Comparison of ENCODE assay signal across 15 cellular contexts in genomic region chr7:158098125-158099030, GRCh38.
A peak's percentile ranks its signal among the peaks of the same experiment; 100 is the strongest.
DNase-seq lines count a peak whose midpoint lies in the region; ATAC-seq and TF ChIP-seq lines count a peak whose summit lies in the region.
"Had no signal": no experiment of that assay in that cellular context is flagged by ENCODE, and none has a peak within 500 bp of the region (broad histone marks: within the 10 kb centered on the region; RNA-seq: fewer than 3 reads in every experiment).

No MANE protein-coding gene starts in this region.

- no peaks in the 10 kb centered on the region for H3K79me2 ChIP-seq in neural cell (replicated peaks; ENCODE audit: insufficient read depth, low read length)

- H3K27me3 Mint-ChIP-seq in chondrocyte (ENCODE audit: low read depth): no peaks in the 10 kb centered on the region
- H3K27me3 Mint-ChIP-seq in type B pancreatic cell: peaks cover 20% of the 10 kb centered on the region
- no peaks in the 10 kb centered on the region for H3K27me3 Mint-ChIP-seq in activated T-helper 1 cell treated with anti-CD3 and anti-CD28 coated beads, Interleukin-12 subunit alpha, Interleukin-12 subunit beta, Interleukin-2, Interleukin-4 antibody, amounts not matched to agents 30 ng/mL and 10 ng/mL and 1 ng/mL, durations not matched to agents 14 hours and 24 hours and 36 hours (ENCODE audit: insufficient read depth)

- intact Hi-C loops in activated T-helper 1 cell treated with anti-CD3 and anti-CD28 coated beads, Interleukin-12 subunit alpha, Interleukin-12 subunit beta, Interleukin-2, Interleukin-4 antibody, amounts not matched to agents 30 ng/mL and 10 ng/mL and 1 ng/mL, durations not matched to agents 14 hours and 24 hours and 36 hours (cut with micrococcal nuclease): no loop called here

- H3K9me3 ChIP-seq in HEK293 (ENCODE audit: control insufficient read depth, insufficient read depth, low read depth, low read length): no peaks in the 10 kb centered on the region
- H3K9me3 ChIP-seq in neural cell (ENCODE audit: low read length): no peaks in the 10 kb centered on the region
- H3K9me3 ChIP-seq: BE2C had no signal

- H3K36me3 Mint-ChIP-seq in chondrocyte (ENCODE audit: low read depth) (peaks cover 2% of the 10 kb centered on the region), type B pancreatic cell (no peaks in the 10 kb centered on the region)
- no peaks in the 10 kb centered on the region for H3K36me3 Mint-ChIP-seq in activated T-helper 1 cell treated with anti-CD3 and anti-CD28 coated beads, Interleukin-12 subunit alpha, Interleukin-12 subunit beta, Interleukin-2, Interleukin-4 antibody, amounts not matched to agents 30 ng/mL and 10 ng/mL and 1 ng/mL, durations not matched to agents 14 hours and 24 hours and 36 hours (ENCODE audit: low read depth)

- H2AFZ ChIP-seq in neural cell (ENCODE audit: low read depth, low read length): no peak overlapping the region

- DNase-seq in chondrocyte (ENCODE audit: low spot score) (peak; percentile 94), type B pancreatic cell (ENCODE audit: extremely low spot score, unreplicated experiment) (peak; percentile 70), DMS79 (lab: John Stamatoyannopoulos, UW) (no peak)
- DNase-seq in activated T-helper 1 cell treated with anti-CD3 and anti-CD28 coated beads, Interleukin-12 subunit alpha, Interleukin-12 subunit beta, Interleukin-2, Interleukin-4 antibody, amounts not matched to agents 30 ng/mL and 10 ng/mL and 1 ng/mL, durations not matched to agents 14 hours and 24 hours and 36 hours (ENCODE audit: low spot score): no peak
- DNase-seq: BE2C; CD4-positive, alpha-beta T cell; NCI-H187; NCI-H446; NK-92 treated with Interleukin-12 subunit alpha and Interleukin-12 subunit beta, amount 100 ng/mL, for 24 hours; RPMI8226 had no signal

- H3K9me3 Mint-ChIP-seq in chondrocyte (ENCODE audit: low read depth) (peaks cover 38% of the 10 kb centered on the region), type B pancreatic cell (no peaks in the 10 kb centered on the region)
- peaks cover 22% of the 10 kb centered on the region for H3K9me3 Mint-ChIP-seq in activated T-helper 1 cell treated with anti-CD3 and anti-CD28 coated beads, Interleukin-12 subunit alpha, Interleukin-12 subunit beta, Interleukin-2, Interleukin-4 antibody, amounts not matched to agents 30 ng/mL and 10 ng/mL and 1 ng/mL, durations not matched to agents 14 hours and 24 hours and 36 hours
- H3K9me3 Mint-ChIP-seq: CD4-positive, alpha-beta T cell had no signal

- TF ChIP-seq EP300 in neural cell (conservative IDR thresholded peaks at IDR 0.05; ENCODE audit: poor library complexity, severe bottlenecking): no peak

- H4K20me1 ChIP-seq in neural cell (ENCODE audit: insufficient read depth): no peaks in the 10 kb centered on the region

- no peaks in the 10 kb centered on the region for H3K27me3 ChIP-seq in neural cell (ENCODE audit: insufficient read depth, low read depth, low read length)
- H3K27me3 ChIP-seq: BE2C, SJSA1 had no signal

- H3K4me3 ChIP-seq in HEK293 (ENCODE audit: low read depth, low read length): no peak overlapping the region
- peak overlapping the region; percentile 45 for H3K4me3 ChIP-seq in neural cell (ENCODE audit: low read length)
- H3K4me3 ChIP-seq: SJSA1 had no signal

- peak overlapping the region; percentile 57 for H3K9ac ChIP-seq in neural cell (ENCODE audit: low read length)

- no peaks in the 10 kb centered on the region for H3K4me1 ChIP-seq in HEK293 (ENCODE audit: control insufficient read depth, insufficient read depth, low read length)
- H3K4me1 ChIP-seq: BE2C, SJSA1 had no signal

- H3F3A ChIP-seq in neural cell (ENCODE audit: insufficient read depth, low read length, poor library complexity, severe bottlenecking): peaks cover 5% of the 10 kb centered on the region

- H3K36me3 ChIP-seq in HEK293 (ENCODE audit: control insufficient read depth in 2 of 2, insufficient read depth in 1 of 2, low read length in 2 of 2) (no peaks in the 10 kb centered on the region), neural cell (ENCODE audit: insufficient read depth, low read length) (no peaks in the 10 kb centered on the region)
- H3K36me3 ChIP-seq: BE2C, SJSA1 had no signal

- no peak for TF ChIP-seq CTCF in HEK293 (tag by site-specific recombination; IDR thresholded peaks at IDR 0.05)
- TF ChIP-seq CTCF in chondrocyte (IDR thresholded peaks at IDR 0.05): no peak
- TF ChIP-seq CTCF in neural cell (IDR thresholded peaks at IDR 0.05; ENCODE audit: poor library complexity, severe bottlenecking): no peak
- TF ChIP-seq CTCF in type B pancreatic cell (conservative IDR thresholded peaks at IDR 0.05): no peak

- H3K27ac Mint-ChIP-seq in chondrocyte (ENCODE audit: unreplicated experiment): no peak overlapping the region
- H3K27ac Mint-ChIP-seq in type B pancreatic cell: no peak overlapping the region
- no peak overlapping the region for H3K27ac Mint-ChIP-seq in activated T-helper 1 cell treated with anti-CD3 and anti-CD28 coated beads, Interleukin-12 subunit alpha, Interleukin-12 subunit beta, Interleukin-2, Interleukin-4 antibody, amounts not matched to agents 30 ng/mL and 10 ng/mL and 1 ng/mL, durations not matched to agents 14 hours and 24 hours and 36 hours
- H3K27ac Mint-ChIP-seq: CD4-positive, alpha-beta T cell had no signal

- H3K4me1 Mint-ChIP-seq in chondrocyte (ENCODE audit: low read depth): no peaks in the 10 kb centered on the region
- H3K4me1 Mint-ChIP-seq in type B pancreatic cell (ENCODE audit: unreplicated experiment): no peaks in the 10 kb centered on the region
- H3K4me1 Mint-ChIP-seq in activated T-helper 1 cell treated with anti-CD3 and anti-CD28 coated beads, Interleukin-12 subunit alpha, Interleukin-12 subunit beta, Interleukin-2, Interleukin-4 antibody, amounts not matched to agents 30 ng/mL and 10 ng/mL and 1 ng/mL, durations not matched to agents 14 hours and 24 hours and 36 hours (ENCODE audit: low read depth): no peaks in the 10 kb centered on the region

- no peak overlapping the region for H3K4me2 ChIP-seq in neural cell (ENCODE audit: low read length)

- CTCF ChIA-PET in HEK293 (lab: Yijun Ruan, JAX): no interaction called here

- H3K4me3 Mint-ChIP-seq in chondrocyte (ENCODE audit: unreplicated experiment) (no peak overlapping the region), type B pancreatic cell (no peak overlapping the region)
- no peak overlapping the region for H3K4me3 Mint-ChIP-seq in activated T-helper 1 cell treated with anti-CD3 and anti-CD28 coated beads, Interleukin-12 subunit alpha, Interleukin-12 subunit beta, Interleukin-2, Interleukin-4 antibody, amounts not matched to agents 30 ng/mL and 10 ng/mL and 1 ng/mL, durations not matched to agents 14 hours and 24 hours and 36 hours
- H3K4me3 Mint-ChIP-seq: CD4-positive, alpha-beta T cell had no signal

- H3K27ac ChIP-seq in HEK293 (ENCODE audit: extremely low read depth, low read depth, low read length) (no peak overlapping the region), neural cell (ENCODE audit: low read length) (peak overlapping the region; percentile 74)
- H3K27ac ChIP-seq: HL-60, SJSA1 had no signal

- ATAC-seq in HG02852 (IDR thresholded peaks at IDR 0.05; ENCODE audit: unreplicated experiment): no peak

- no peaks in the 10 kb centered on the region for H3K9me2 ChIP-seq in neural cell (ENCODE audit: insufficient read depth, low read length)

- no peak for TF ChIP-seq RAD21 in neural cell (conservative IDR thresholded peaks at IDR 0.05)

- POLR2A ChIA-PET in HEK293 (lab: Yijun Ruan, JAX): no interaction called here

TF ChIP-seq in HEK293, 187 proteins besides CTCF, POLR2A, EP300 and RAD21:
- TF ChIP-seq ZNF335 (tag by site-specific recombination; conservative IDR thresholded peaks at IDR 0.05): 0 out of 2 replicates have a peak, but pooled peaks have one; percentile 2
- no peak for TF ChIP-seq ZNF76 (tag by site-specific recombination; IDR thresholded peaks at IDR 0.05; ENCODE audit: borderline replicate concordance, low read depth)

TF ChIP-seq in neural cell, 6 proteins besides CTCF, POLR2A, EP300 and RAD21:
- TF ChIP-seq REST (IDR thresholded peaks at IDR 0.05; ENCODE audit: borderline replicate concordance) (no peak), POLR2AphosphoS5 (IDR thresholded peaks at IDR 0.05) (no peak), TAF1 (IDR thresholded peaks at IDR 0.05; ENCODE audit: low read depth) (no peak), SMC3 (conservative IDR thresholded peaks at IDR 0.05; ENCODE audit: poor library complexity) (no peak), EZH2 (IDR thresholded peaks at IDR 0.05; ENCODE audit: borderline replicate concordance, insufficient read depth, low read length, poor library complexity, severe bottlenecking) (no peak), MXI1 (conservative IDR thresholded peaks at IDR 0.05; ENCODE audit: poor library complexity, severe bottlenecking) (no peak)
TF ChIP-seq in neural cell: peak in this region for 0.

Comparison
In these comparisons a context has a peak if more than half of its experiments do, and no peak if none do; other contexts are left out.
1. DNase-seq: peak in chondrocyte (single experiment) and type B pancreatic cell (single experiment); none in activated T-helper 1 cell treated with anti-CD3 and anti-CD28 coated beads, Interleukin-12 subunit alpha, Interleukin-12 subunit beta, Interleukin-2, Interleukin-4 antibody, amounts not matched to agents 30 ng/mL and 10 ng/mL and 1 ng/mL, durations not matched to agents 14 hours and 24 hours and 36 hours (single experiment) and DMS79 (single experiment).